8 cellular contexts compared by ENCODE assay signal in the genomic region with DNA sequence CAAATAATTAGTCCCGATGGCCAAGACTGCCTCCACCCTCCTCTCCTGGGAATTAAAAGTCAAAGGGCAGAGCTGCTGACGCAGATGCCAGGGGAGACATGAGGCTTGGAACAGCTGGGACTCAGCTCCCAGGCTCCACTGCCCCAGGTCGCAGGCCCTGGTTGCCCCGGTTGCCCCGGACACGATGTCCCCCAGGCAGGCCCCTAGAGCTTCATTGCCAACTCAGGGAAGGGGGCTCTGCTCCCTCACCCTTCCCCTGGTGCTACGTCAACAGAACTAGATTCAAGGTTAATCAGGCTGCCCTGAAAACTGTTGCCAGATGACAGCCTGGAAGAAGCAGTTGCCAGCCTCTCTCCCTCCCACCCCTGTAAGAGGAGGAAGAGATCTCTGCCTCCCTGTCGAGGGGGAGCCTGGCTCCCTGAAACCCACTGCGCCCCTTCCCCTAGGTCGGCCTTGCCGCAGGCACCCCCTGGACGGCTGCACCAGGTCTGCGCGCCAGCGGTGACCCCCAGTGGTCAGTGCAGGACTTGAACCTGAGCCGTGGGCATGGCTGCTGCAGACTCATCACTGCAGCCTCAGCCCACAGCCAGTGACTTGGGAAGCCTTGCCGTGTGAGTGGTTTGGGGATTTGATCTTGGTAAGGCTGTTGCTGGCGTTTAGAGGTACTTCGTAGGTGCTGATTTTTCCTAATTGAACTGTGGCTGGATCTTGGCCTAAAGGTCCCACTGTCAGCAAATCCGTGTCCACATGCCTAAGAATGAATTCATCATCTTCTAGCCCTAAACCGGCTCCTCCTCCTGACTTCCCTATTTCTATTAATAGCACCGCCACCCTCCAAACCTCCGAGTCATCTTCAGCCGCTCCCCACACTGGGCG.
A peak's percentile ranks its signal among the peaks of the same experiment; 100 is the strongest.
DNase-seq lines count a peak whose midpoint lies in the region; ATAC-seq and TF ChIP-seq lines count a peak whose summit lies in the region.

No MANE protein-coding gene starts in this region.

- peak in 2 of 3 donors; percentile 69 to 73 for TF ChIP-seq POLR2A in body of pancreas (IDR thresholded peaks at IDR 0.05)

- no peaks in the 10 kb centered on the region for H3K36me3 ChIP-seq in A673 (ENCODE audit: insufficient read depth, low read length, poor library complexity, severe bottlenecking)
- H3K36me3 ChIP-seq in body of pancreas (replicated peaks in 1 of 2; ENCODE audit: insufficient read depth in 1 of 2, low read depth in 2 of 2): no peaks in the 10 kb centered on the region

- H3K9me3 ChIP-seq in A673 (ENCODE audit: low read depth, low read length, poor library complexity, severe bottlenecking) (no peaks in the 10 kb centered on the region), body of pancreas (no peaks in the 10 kb centered on the region)

- CTCF ChIA-PET in A673 (lab: Charles Lee): no interaction called here

- peaks cover 19% of the 10 kb centered on the region for H3K4me1 Mint-ChIP-seq in T-helper 2 cell treated with Interferon-gamma antibody and Interleukin-4, amounts not matched to agents 5 μg/mL and 100 μg/mL, for 36 hours (ENCODE audit: low read depth)

- H3K4me1 ChIP-seq in A673 (ENCODE audit: insufficient read depth, low read length, poor library complexity, severe bottlenecking) (peaks cover 37% of the 10 kb centered on the region), body of pancreas (peaks cover 52% of the 10 kb centered on the region)

- peak; percentile 73 for ATAC-seq in GM18502 (IDR thresholded peaks at IDR 0.05; ENCODE audit: poor library complexity, unreplicated experiment)
- ATAC-seq in body of pancreas: peak; percentile 77
- no peak for ATAC-seq in HG03439 (IDR thresholded peaks at IDR 0.05; ENCODE audit: unreplicated experiment)

- WGBS in body of pancreas, 2 donors: 6 to 9% methylated on average over 13 to 25 of the region's 25 CpGs

- H3K27me3 Mint-ChIP-seq in T-helper 2 cell treated with Interferon-gamma antibody and Interleukin-4, amounts not matched to agents 5 μg/mL and 100 μg/mL, for 36 hours (ENCODE audit: low read depth): no peaks in the 10 kb centered on the region

- DNase-seq in A673 (ENCODE audit: low spot score) (peak; percentile 48), NCI-H1092 treated with DMSO at 0.1 percent for 48 hours (lab: John Stamatoyannopoulos, UW) (peak; percentile 67), body of pancreas (peak; percentile 78 to 92 (median 83)), hippocampal formation (lab: John Stamatoyannopoulos, UW) (peak; percentile 68 to 71), retina (peak; percentile 77)
- DNase-seq in T-helper 2 cell treated with Interferon-gamma antibody and Interleukin-4, amounts not matched to agents 5 μg/mL and 100 μg/mL, for 36 hours (ENCODE audit: low spot score): peak; percentile 36

- H3K4me3 Mint-ChIP-seq in T-helper 2 cell treated with Interferon-gamma antibody and Interleukin-4, amounts not matched to agents 5 μg/mL and 100 μg/mL, for 36 hours: no peak overlapping the region

- TF ChIP-seq CTCF in A673 (conservative IDR thresholded peaks at IDR 0.05; ENCODE audit: low read depth, low read length): peak; percentile 54
- TF ChIP-seq CTCF in body of pancreas (IDR thresholded peaks at IDR 0.05): peak; percentile 55 to 91 (median 85)

- H3K9me3 Mint-ChIP-seq in T-helper 2 cell treated with Interferon-gamma antibody and Interleukin-4, amounts not matched to agents 5 μg/mL and 100 μg/mL, for 36 hours: no peaks in the 10 kb centered on the region

- H3K27ac ChIP-seq in A673 (ENCODE audit: low read depth, low read length, poor library complexity, severe bottlenecking) (no peak overlapping the region), body of pancreas (peak overlapping the region; percentile 91 to 96 (median 92))

- H3K27me3 ChIP-seq in A673 (replicated peaks; ENCODE audit: insufficient read depth, low read depth, low read length, poor library complexity) (no peaks in the 10 kb centered on the region), body of pancreas (no peaks in the 10 kb centered on the region)

- no TSS peak for BruUV-seq in A673 (replicated peaks; lab: Mats Ljungman, UMichigan)

- H3K4me3 ChIP-seq in A673 (ENCODE audit: low read depth, low read length, poor library complexity, severe bottlenecking): no peak overlapping the region
- no peak overlapping the region for H3K4me3 ChIP-seq in body of pancreas

- no peak overlapping the region for H3K27ac Mint-ChIP-seq in T-helper 2 cell treated with Interferon-gamma antibody and Interleukin-4, amounts not matched to agents 5 μg/mL and 100 μg/mL, for 36 hours

- POLR2A ChIA-PET in A673 (lab: Charles Lee; ENCODE audit: low non-redundant PET): no interaction called here

- no peaks in the 10 kb centered on the region for H3K36me3 Mint-ChIP-seq in T-helper 2 cell treated with Interferon-gamma antibody and Interleukin-4, amounts not matched to agents 5 μg/mL and 100 μg/mL, for 36 hours (ENCODE audit: low read depth)

- intact Hi-C loops in A673 (cut with micrococcal nuclease; ENCODE audit: unreplicated experiment) (no loop called here), body of pancreas (cut with DNase I) (loop anchor here (5.0 to 10.0 kb wide), 2 partner anchors 98 to 165 kb away; no protein-coding TSS in a partner anchor)
